In genomic region chr4:144449623-144450022, GRCh38 we compare ENCODE assay signal across 14 cellular contexts.
DNase-seq lines count a peak whose midpoint lies in the region; ATAC-seq and TF ChIP-seq lines count a peak whose summit lies in the region.
"Had no signal": no experiment of that assay in that cellular context is flagged by ENCODE, and none has a peak within 500 bp of the region (broad histone marks: within the 10 kb centered on the region; RNA-seq: fewer than 3 reads in every experiment).

No MANE protein-coding gene starts in this region.

- H3K27me3 ChIP-seq in GM23338 (ENCODE audit: insufficient read depth) (no peaks in the 10 kb centered on the region), colonic mucosa (no peaks in the 10 kb centered on the region), smooth muscle cell (ENCODE audit: low read depth) (peaks cover 9% of the 10 kb centered on the region)

- H3K4me3 Mint-ChIP-seq in GM23338, result no peak overlapping the region
- H3K4me3 Mint-ChIP-seq: stimulated activated naive B cell treated with anti-CD40 and anti-IgM and Interleukin-4, amounts not matched to agents 10 μg/mL and 1 μg/mL and 100 μg/mL, for 72 hours had no signal

- ATAC-seq in GM23338 (no peak), GM19395 (IDR thresholded peaks at IDR 0.05; ENCODE audit: unreplicated experiment) (no peak)
- ATAC-seq: stimulated activated naive B cell treated with anti-CD40 and anti-IgM and Interleukin-4, amounts not matched to agents 10 μg/mL and 1 μg/mL and 100 μg/mL, for 72 hours had no signal

- TF ChIP-seq CTCF in GM23338 (conservative IDR thresholded peaks at IDR 0.05; ENCODE audit: low read depth in 2 of 2), result no peak
- no peak for TF ChIP-seq CTCF in colonic mucosa (IDR thresholded peaks at IDR 0.05)
- TF ChIP-seq CTCF in smooth muscle cell (IDR thresholded peaks at IDR 0.05; ENCODE audit: borderline replicate concordance, insufficient read depth, poor library complexity, severe bottlenecking), result no peak

- no peak overlapping the region for H3K4me2 ChIP-seq in GM23338
- H3K4me2 ChIP-seq in smooth muscle cell, result peak overlapping the region; percentile 60

- H3K9me3 ChIP-seq in colonic mucosa (no peaks in the 10 kb centered on the region), smooth muscle cell (replicated peaks; ENCODE audit: low read depth) (no peaks in the 10 kb centered on the region)

- no peaks in the 10 kb centered on the region for H3F3A ChIP-seq in GM23338 (replicated peaks; ENCODE audit: low read depth)
- peaks cover 3% of the 10 kb centered on the region for H3F3A ChIP-seq in smooth muscle cell (ENCODE audit: low read depth)

- H2AFZ ChIP-seq in GM23338 (peak overlapping the region; percentile 86), smooth muscle cell (ENCODE audit: low read depth) (no peak overlapping the region)

- H3K36me3 ChIP-seq in GM23338 (ENCODE audit: insufficient read depth) (no peaks in the 10 kb centered on the region), colonic mucosa (no peaks in the 10 kb centered on the region), smooth muscle cell (ENCODE audit: low read depth) (no peaks in the 10 kb centered on the region)

- no peaks in the 10 kb centered on the region for H3K9me2 ChIP-seq in GM23338 (ENCODE audit: insufficient read depth)

- no peak overlapping the region for H3K27ac Mint-ChIP-seq in GM23338
- H3K27ac Mint-ChIP-seq: stimulated activated naive B cell treated with anti-CD40 and anti-IgM and Interleukin-4, amounts not matched to agents 10 μg/mL and 1 μg/mL and 100 μg/mL, for 72 hours had no signal

- H3K9ac ChIP-seq in colonic mucosa (ENCODE audit: low read depth in 2 of 2, low read length in 2 of 2) (no peak overlapping the region), smooth muscle cell (ENCODE audit: low read depth) (no peak overlapping the region)

- no peak for DNase-seq in GM23338 (ENCODE audit: low spot score)
- peak; percentile 18 for DNase-seq in colonic mucosa
- DNase-seq in hepatic stellate cell (ENCODE audit: low spot score), result peak; percentile 16
- DNase-seq in smooth muscle cell (lab: John Stamatoyannopoulos, UW; ENCODE audit: unreplicated experiment), result peak; percentile 17
- DNase-seq in stimulated activated CD8-positive, alpha-beta memory T cell treated with anti-CD3 and anti-CD28 coated beads, Interleukin-4, amount 100 ng/mL, for 48 hours, result no peak
- no peak for DNase-seq in T1000 (lab: John Stamatoyannopoulos, UW)
- DNase-seq in iPS-NIHi11 (ENCODE audit: low spot score), result no peak
- DNase-seq: C1 segment of cervical spinal cord; NCI-H1092 treated with DMSO at 0.1 percent for 48 hours; occipital lobe; SHP77; stimulated activated CD4-positive, alpha-beta T cell treated with anti-CD3 and anti-CD28 coated beads, Interleukin-4, amount 100 ng/mL, for 1 hour; stimulated activated naive B cell treated with anti-CD40 and anti-IgM and Interleukin-4, amounts not matched to agents 10 μg/mL and 1 μg/mL and 100 μg/mL, for 72 hours had no signal

- H3K4me1 ChIP-seq in GM23338 (ENCODE audit: insufficient read depth) (no peaks in the 10 kb centered on the region), colonic mucosa (no peaks in the 10 kb centered on the region), smooth muscle cell (ENCODE audit: low read depth) (no peaks in the 10 kb centered on the region)

- H3K4me3 ChIP-seq in GM23338 (no peak overlapping the region), colonic mucosa (no peak overlapping the region), smooth muscle cell (no peak overlapping the region)

- no peaks in the 10 kb centered on the region for H3K27me3 Mint-ChIP-seq in GM23338 (ENCODE audit: insufficient read depth, low read depth, poor library complexity)

- H3K4me1 Mint-ChIP-seq in GM23338, result no peaks in the 10 kb centered on the region
- H3K4me1 Mint-ChIP-seq: stimulated activated naive B cell treated with anti-CD40 and anti-IgM and Interleukin-4, amounts not matched to agents 10 μg/mL and 1 μg/mL and 100 μg/mL, for 72 hours had no signal

- H4K20me1 ChIP-seq in GM23338 (replicated peaks; ENCODE audit: insufficient read depth) (no peaks in the 10 kb centered on the region), smooth muscle cell (ENCODE audit: low read depth) (no peaks in the 10 kb centered on the region)

- 22% methylated on average over 9 of the region's 9 CpGs for WGBS in smooth muscle cell (ENCODE audit: low lambda C conversion rate)

- intact Hi-C loops in colonic mucosa (cut with DNase I), result no loop called here

- no peak overlapping the region for H3K27ac ChIP-seq in GM23338 (ENCODE audit: low read depth)
- H3K27ac ChIP-seq in colonic mucosa, result no peak overlapping the region
- no peak overlapping the region for H3K27ac ChIP-seq in smooth muscle cell (ENCODE audit: low read depth)

- H3K9me3 Mint-ChIP-seq in GM23338, result no peaks in the 10 kb centered on the region

- no peaks in the 10 kb centered on the region for H3K36me3 Mint-ChIP-seq in GM23338 (ENCODE audit: low read depth)
- H3K36me3 Mint-ChIP-seq: stimulated activated naive B cell treated with anti-CD40 and anti-IgM and Interleukin-4, amounts not matched to agents 10 μg/mL and 1 μg/mL and 100 μg/mL, for 72 hours had no signal

- H3K79me2 ChIP-seq in GM23338 (replicated peaks; ENCODE audit: insufficient read depth), result no peaks in the 10 kb centered on the region
- H3K79me2 ChIP-seq in smooth muscle cell (ENCODE audit: low read depth), result no peaks in the 10 kb centered on the region

TF ChIP-seq in GM23338, 12 proteins besides CTCF, POLR2A, EP300 and RAD21:
- TF ChIP-seq ZNF114 (CRISPR knock-in tag; IDR thresholded peaks at IDR 0.05) (no peak), POLR2AphosphoS5 (IDR thresholded peaks at IDR 0.05; ENCODE audit: low read depth) (no peak), NANOG (IDR thresholded peaks at IDR 0.05; ENCODE audit: borderline replicate concordance) (no peak), JUNB (IDR thresholded peaks at IDR 0.05; ENCODE audit: unreplicated experiment) (no peak), EZH2 (IDR thresholded peaks at IDR 0.05; ENCODE audit: low read depth, unreplicated experiment) (no peak)
- TF ChIP-seq, protein P1, sequence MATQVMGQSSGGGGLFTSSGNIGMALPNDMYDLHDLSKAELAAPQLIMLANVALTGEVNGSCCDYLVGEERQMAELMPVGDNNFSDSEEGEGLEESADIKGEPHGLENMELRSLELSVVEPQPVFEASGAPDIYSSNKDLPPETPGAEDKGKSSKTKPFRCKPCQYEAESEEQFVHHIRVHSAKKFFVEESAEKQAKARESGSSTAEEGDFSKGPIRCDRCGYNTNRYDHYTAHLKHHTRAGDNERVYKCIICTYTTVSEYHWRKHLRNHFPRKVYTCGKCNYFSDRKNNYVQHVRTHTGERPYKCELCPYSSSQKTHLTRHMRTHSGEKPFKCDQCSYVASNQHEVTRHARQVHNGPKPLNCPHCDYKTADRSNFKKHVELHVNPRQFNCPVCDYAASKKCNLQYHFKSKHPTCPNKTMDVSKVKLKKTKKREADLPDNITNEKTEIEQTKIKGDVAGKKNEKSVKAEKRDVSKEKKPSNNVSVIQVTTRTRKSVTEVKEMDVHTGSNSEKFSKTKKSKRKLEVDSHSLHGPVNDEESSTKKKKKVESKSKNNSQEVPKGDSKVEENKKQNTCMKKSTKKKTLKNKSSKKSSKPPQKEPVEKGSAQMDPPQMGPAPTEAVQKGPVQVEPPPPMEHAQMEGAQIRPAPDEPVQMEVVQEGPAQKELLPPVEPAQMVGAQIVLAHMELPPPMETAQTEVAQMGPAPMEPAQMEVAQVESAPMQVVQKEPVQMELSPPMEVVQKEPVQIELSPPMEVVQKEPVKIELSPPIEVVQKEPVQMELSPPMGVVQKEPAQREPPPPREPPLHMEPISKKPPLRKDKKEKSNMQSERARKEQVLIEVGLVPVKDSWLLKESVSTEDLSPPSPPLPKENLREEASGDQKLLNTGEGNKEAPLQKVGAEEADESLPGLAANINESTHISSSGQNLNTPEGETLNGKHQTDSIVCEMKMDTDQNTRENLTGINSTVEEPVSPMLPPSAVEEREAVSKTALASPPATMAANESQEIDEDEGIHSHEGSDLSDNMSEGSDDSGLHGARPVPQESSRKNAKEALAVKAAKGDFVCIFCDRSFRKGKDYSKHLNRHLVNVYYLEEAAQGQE (IDR thresholded peaks at IDR 0.05; ENCODE audit: unreplicated experiment), result no peak
- TF ChIP-seq, protein P2, sequence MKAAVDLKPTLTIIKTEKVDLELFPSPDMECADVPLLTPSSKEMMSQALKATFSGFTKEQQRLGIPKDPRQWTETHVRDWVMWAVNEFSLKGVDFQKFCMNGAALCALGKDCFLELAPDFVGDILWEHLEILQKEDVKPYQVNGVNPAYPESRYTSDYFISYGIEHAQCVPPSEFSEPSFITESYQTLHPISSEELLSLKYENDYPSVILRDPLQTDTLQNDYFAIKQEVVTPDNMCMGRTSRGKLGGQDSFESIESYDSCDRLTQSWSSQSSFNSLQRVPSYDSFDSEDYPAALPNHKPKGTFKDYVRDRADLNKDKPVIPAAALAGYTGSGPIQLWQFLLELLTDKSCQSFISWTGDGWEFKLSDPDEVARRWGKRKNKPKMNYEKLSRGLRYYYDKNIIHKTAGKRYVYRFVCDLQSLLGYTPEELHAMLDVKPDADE (IDR thresholded peaks at IDR 0.05), result no peak

Comparison
In these comparisons a context has a peak if more than half of its experiments do, and no peak if none do; other contexts are left out.
1. DNase-seq: peak in colonic mucosa (single experiment), hepatic stellate cell (single experiment) and smooth muscle cell (single experiment); none in GM23338 (single experiment), stimulated activated CD8-positive, alpha-beta memory T cell treated with anti-CD3 and anti-CD28 coated beads, Interleukin-4, amount 100 ng/mL, for 48 hours (single experiment), T1000 (single experiment) and iPS-NIHi11 (single experiment).